In genomic region chr1:31586376-31587327, GRCh38 we compare ENCODE assay signal across 16 cellular contexts. TPM values are rescaled to one million over a fixed set of nuclear protein-coding genes. Genes with fewer than 3 reads are reported as not detected.
DNase-seq lines count a peak whose midpoint lies in the region; ATAC-seq, FAIRE-seq and TF ChIP-seq lines count a peak whose summit lies in the region.
"Had no signal": no experiment of that assay in that cellular context is flagged by ENCODE, and none has a peak within 500 bp of the region (broad histone marks: within the 10 kb centered on the region; RNA-seq: fewer than 3 reads in every experiment).

No MANE protein-coding gene starts in this region.

- H4K91ac ChIP-seq in neuronal stem cell (ENCODE audit: low read depth, low read length, poor library complexity), result no peak overlapping the region

- CTCF ChIA-PET in activated CD8-positive, alpha-beta memory T cell treated with anti-CD3 and anti-CD28 coated beads, Interleukin-2, amount 10 ng/mL, durations not matched to agents 7 days and 5 days (lab: Charles Lee), result interaction anchor here (0.6 to 1.1 kb wide), 4 partner anchors 23 to 417 kb away, joined by 3 to 4 read pairs (median 3); partner anchors contain the start of gene HCRTR1

- no peak overlapping the region for H3K14ac ChIP-seq in neuronal stem cell (ENCODE audit: low read length)

- H2BK120ac ChIP-seq in neuronal stem cell (ENCODE audit: low read depth, low read length), result no peak overlapping the region

- ATAC-seq in activated CD8-positive, alpha-beta memory T cell treated with anti-CD3 and anti-CD28 coated beads, Interleukin-2, amount 10 ng/mL, durations not matched to agents 7 days and 5 days, result no peak

- H3K9me3 ChIP-seq in neuronal stem cell (replicated peaks in 1 of 2; ENCODE audit: control insufficient read depth in 2 of 2, insufficient read depth in 1 of 2, low read depth in 1 of 2, low read length in 2 of 2) (no peaks in the 10 kb centered on the region), tibial nerve (no peaks in the 10 kb centered on the region)

- no peaks in the 10 kb centered on the region for H3K36me3 Mint-ChIP-seq in activated CD8-positive, alpha-beta memory T cell treated with anti-CD3 and anti-CD28 coated beads, Interleukin-2, amount 10 ng/mL, durations not matched to agents 7 days and 5 days
- H3K36me3 Mint-ChIP-seq: CD8-positive, alpha-beta memory T cell had no signal

- H3K4me3 ChIP-seq in neuronal stem cell (ENCODE audit: low read length in 2 of 2), result peak overlapping the region in 1 of 2 donors; percentile 53
- no peak overlapping the region for H3K4me3 ChIP-seq in tibial nerve

- H3K18ac ChIP-seq in neuronal stem cell (ENCODE audit: low read length), result peak overlapping the region; percentile 22

- no peak for TF ChIP-seq POLR2A in tibial nerve (IDR thresholded peaks at IDR 0.05)
- TF ChIP-seq POLR2A in GM12891 (IDR thresholded peaks at IDR 0.05; ENCODE audit: low read depth, low read length), result no peak

- H3K4ac ChIP-seq in neuronal stem cell (ENCODE audit: low read length), result no peak overlapping the region

- no peaks in the 10 kb centered on the region for H3K79me1 ChIP-seq in neuronal stem cell (ENCODE audit: low read depth, low read length)

- no peaks in the 10 kb centered on the region for H3K36me3 ChIP-seq in neuronal stem cell (replicated peaks in 1 of 2; ENCODE audit: control insufficient read depth in 2 of 2, insufficient read depth in 2 of 2, low read length in 2 of 2)
- no peaks in the 10 kb centered on the region for H3K36me3 ChIP-seq in tibial nerve

- no peak overlapping the region for H2BK12ac ChIP-seq in neuronal stem cell (ENCODE audit: low read length)

- H3K27me3 Mint-ChIP-seq in activated CD8-positive, alpha-beta memory T cell treated with anti-CD3 and anti-CD28 coated beads, Interleukin-2, amount 10 ng/mL, durations not matched to agents 7 days and 5 days, result peaks cover 9% of the 10 kb centered on the region

- FAIRE-seq in GM12891 (lab: Jason Lieb, UNC), result no peak
- FAIRE-seq: A204.1 had no signal

- peak overlapping the region; percentile 81 for H2AK5ac ChIP-seq in neuronal stem cell (ENCODE audit: low read depth, low read length)

- H4K8ac ChIP-seq in neuronal stem cell (ENCODE audit: low read depth, low read length), result peak overlapping the region; percentile 48

- no peak overlapping the region for H3K9ac ChIP-seq in neuronal stem cell (ENCODE audit: low read depth, low read length, poor library complexity)

- WGBS in neuronal stem cell (ENCODE audit: extremely low coverage in 2 of 2, insufficient read length in 2 of 2, insufficient replicate concordance in 1 of 2), 2 donors, result no CpG with 5 or more reads among the region's 47 CpGs
- 50 to 62% methylated on average over 36 to 39 of the region's 47 CpGs for WGBS in tibial nerve, 2 donors

- H3K27ac Mint-ChIP-seq in activated CD8-positive, alpha-beta memory T cell treated with anti-CD3 and anti-CD28 coated beads, Interleukin-2, amount 10 ng/mL, durations not matched to agents 7 days and 5 days, result no peak overlapping the region
- H3K27ac Mint-ChIP-seq: H9 had no signal

- no peak overlapping the region for H3K4me3 Mint-ChIP-seq in activated CD8-positive, alpha-beta memory T cell treated with anti-CD3 and anti-CD28 coated beads, Interleukin-2, amount 10 ng/mL, durations not matched to agents 7 days and 5 days
- H3K4me3 Mint-ChIP-seq: CD8-positive, alpha-beta memory T cell; H9 had no signal

- DNase-seq in activated CD8-positive, alpha-beta memory T cell treated with anti-CD3 and anti-CD28 coated beads for 24 hours, result peak; percentile 54
- no peak for DNase-seq in activated CD8-positive, alpha-beta memory T cell treated with anti-CD3 and anti-CD28 coated beads, Interleukin-2, amount 10 ng/mL, durations not matched to agents 7 days and 5 days
- DNase-seq in ecto neural progenitor cell (ENCODE audit: low spot score) (peak; percentile 37), neuronal stem cell (ENCODE audit: low spot score) (no peak), tibial nerve (ENCODE audit: low spot score in 2 of 2) (no peak), GM12891 (ENCODE audit: insufficient read length, low spot score) (no peak), cerebellar cortex (ENCODE audit: low spot score) (no peak), GM03348 (ENCODE audit: low spot score) (no peak)
- DNase-seq: activated CD4-positive, alpha-beta T cell treated with anti-CD3 and anti-CD28 coated beads, Interleukin-2, amount 50 U/mL, for 4 hours; CD8-positive, alpha-beta memory T cell; H9; NCI-H2029 treated with DMSO at 0.1 percent for 48 hours; NCI-H510A had no signal

- no peak overlapping the region for H3K27ac ChIP-seq in neuronal stem cell (replicated peaks; ENCODE audit: low read length)
- H3K27ac ChIP-seq in tibial nerve, result peak overlapping the region in 3 of 4 donors; percentile 45 to 70 (median 64)

- no peak for TF ChIP-seq CTCF in tibial nerve (IDR thresholded peaks at IDR 0.05)

- no peak overlapping the region for H3K23ac ChIP-seq in neuronal stem cell (ENCODE audit: low read depth, low read length, poor library complexity)

- H3K4me2 ChIP-seq in neuronal stem cell (ENCODE audit: insufficient read depth, low read length, poor library complexity, severe bottlenecking), result peak overlapping the region; percentile 32

- no peak overlapping the region for H2AFZ ChIP-seq in neuronal stem cell (ENCODE audit: low read length)

- H3K9me3 Mint-ChIP-seq in activated CD8-positive, alpha-beta memory T cell treated with anti-CD3 and anti-CD28 coated beads, Interleukin-2, amount 10 ng/mL, durations not matched to agents 7 days and 5 days (ENCODE audit: low read depth), result no peaks in the 10 kb centered on the region
- H3K9me3 Mint-ChIP-seq: CD8-positive, alpha-beta memory T cell; H9 had no signal

- no peak for TF ChIP-seq EP300 in tibial nerve (IDR thresholded peaks at IDR 0.05)

- peak overlapping the region; percentile 62 for H2BK15ac ChIP-seq in neuronal stem cell (ENCODE audit: low read length)

- no peaks in the 10 kb centered on the region for H3K4me1 Mint-ChIP-seq in activated CD8-positive, alpha-beta memory T cell treated with anti-CD3 and anti-CD28 coated beads, Interleukin-2, amount 10 ng/mL, durations not matched to agents 7 days and 5 days

- no peaks in the 10 kb centered on the region for H3K4me1 ChIP-seq in neuronal stem cell (ENCODE audit: control insufficient read depth in 2 of 2, insufficient read depth in 1 of 2, low read depth in 1 of 2, low read length in 2 of 2)
- peaks cover 0 to 58% (median 23%) of the 10 kb centered on the region in 4 donors for H3K4me1 ChIP-seq in tibial nerve

- H3K27me3 ChIP-seq in neuronal stem cell (ENCODE audit: control insufficient read depth in 3 of 3, insufficient read depth in 3 of 3, low read depth in 1 of 3, low read length in 3 of 3) (peaks cover 0 to 73% (median 19%) of the 10 kb centered on the region in 3 experiments), tibial nerve (peaks cover 0 to 29% of the 10 kb centered on the region in 2 donors)

- H2BK5ac ChIP-seq in neuronal stem cell (ENCODE audit: low read length), result peak overlapping the region; percentile 48

TF ChIP-seq in GM12891, 5 proteins besides CTCF, POLR2A, EP300 and RAD21:
- no peak for TF ChIP-seq POU2F2 (IDR thresholded peaks at IDR 0.05; ENCODE audit: low read depth, low read length)
- no peak for TF ChIP-seq SPI1 (IDR thresholded peaks at IDR 0.05; ENCODE audit: low read depth, low read length)
- no peak for TF ChIP-seq TAF1 (IDR thresholded peaks at IDR 0.05; ENCODE audit: low read depth, low read length)
- no peak for TF ChIP-seq PAX5 (IDR thresholded peaks at IDR 0.05; ENCODE audit: insufficient read depth, low read length, severe bottlenecking)
- no peak for TF ChIP-seq POLR2AphosphoS5 (IDR thresholded peaks at IDR 0.05; ENCODE audit: low read depth, low read length)

RNA-seq across cellular contexts. Expression of gene TINAGL1, which starts 10.3 kb away (rescaled TPM):
- total RNA-seq in activated CD8-positive, alpha-beta memory T cell treated with anti-CD3 and anti-CD28 coated beads, Interleukin-2, amount 10 ng/mL, durations not matched to agents 7 days and 5 days, result not detected
- polyA plus RNA-seq in neuronal stem cell (2013, experiment 1 of 2), result 0.06 TPM
- polyA plus RNA-seq in neuronal stem cell (2013, experiment 2 of 2), result not detected
- 100 to 1,000 TPM in 3 of 4 donors, 10 to 100 TPM in 1; 97.3 to 227 (median 198) TPM for total RNA-seq in tibial nerve
- polyA plus RNA-seq in GM12891 (2012; ENCODE audit: low read depth, missing spikeins), result 0.28 TPM
- total RNA-seq: CD8-positive, alpha-beta memory T cell had no signal
- polyA plus RNA-seq: CD8-positive, alpha-beta memory T cell had no signal

RNA-seq across cellular contexts. Expression of gene HCRTR1, which starts 30.8 kb away (rescaled TPM):
- not detected for total RNA-seq in activated CD8-positive, alpha-beta memory T cell treated with anti-CD3 and anti-CD28 coated beads, Interleukin-2, amount 10 ng/mL, durations not matched to agents 7 days and 5 days
- 0.28 TPM for polyA plus RNA-seq in neuronal stem cell (2013, experiment 1 of 2)
- 0.22 TPM for polyA plus RNA-seq in neuronal stem cell (2013, experiment 2 of 2)
- 1 to 10 TPM in 1 of 4 donors, under 1 TPM in 1, not detected in 2; 0.21 to 2.5 TPM for total RNA-seq in tibial nerve
- not detected for polyA plus RNA-seq in GM12891 (2012; ENCODE audit: low read depth, missing spikeins)
- total RNA-seq: CD8-positive, alpha-beta memory T cell; H9; M059J; OCI-LY7 had no signal
- polyA plus RNA-seq: CD8-positive, alpha-beta memory T cell had no signal

RNA-seq across cellular contexts. Expression of gene PEF1, which starts 58.0 kb away (rescaled TPM):
- total RNA-seq in activated CD8-positive, alpha-beta memory T cell treated with anti-CD3 and anti-CD28 coated beads, Interleukin-2, amount 10 ng/mL, durations not matched to agents 7 days and 5 days, result 10 to 100 TPM; 45.9 to 47.1 TPM
- polyA plus RNA-seq in neuronal stem cell (2013, experiment 1 of 2), result 43.1 TPM
- polyA plus RNA-seq in neuronal stem cell (2013, experiment 2 of 2), result 43.8 TPM
- 100 to 1,000 TPM in 1 of 4 donors, 10 to 100 TPM in 3; 62.5 to 108 (median 89.7) TPM for total RNA-seq in tibial nerve
- 49.8 TPM for polyA plus RNA-seq in GM12891 (2012; ENCODE audit: low read depth, missing spikeins)

Comparison
In these comparisons a context has a peak if more than half of its experiments do, and no peak if none do; other contexts are left out.
1. DNase-seq: peak in activated CD8-positive, alpha-beta memory T cell treated with anti-CD3 and anti-CD28 coated beads for 24 hours (single experiment) and ecto neural progenitor cell (single experiment); none in activated CD8-positive, alpha-beta memory T cell treated with anti-CD3 and anti-CD28 coated beads, Interleukin-2, amount 10 ng/mL, durations not matched to agents 7 days and 5 days (single experiment), neuronal stem cell (single experiment), tibial nerve (0 of 2), GM12891 (single experiment), cerebellar cortex (single experiment) and GM03348 (single experiment).
2. RNA of gene TINAGL1, which starts 10.3 kb away (total RNA-seq): 97.3 to 227 TPM in tibial nerve; not detected in activated CD8-positive, alpha-beta memory T cell treated with anti-CD3 and anti-CD28 coated beads, Interleukin-2, amount 10 ng/mL, durations not matched to agents 7 days and 5 days; every median in the first group is over 10 times any median in the second.